Comparison of ENCODE assay signal across 7 cellular contexts in the genomic region with DNA sequence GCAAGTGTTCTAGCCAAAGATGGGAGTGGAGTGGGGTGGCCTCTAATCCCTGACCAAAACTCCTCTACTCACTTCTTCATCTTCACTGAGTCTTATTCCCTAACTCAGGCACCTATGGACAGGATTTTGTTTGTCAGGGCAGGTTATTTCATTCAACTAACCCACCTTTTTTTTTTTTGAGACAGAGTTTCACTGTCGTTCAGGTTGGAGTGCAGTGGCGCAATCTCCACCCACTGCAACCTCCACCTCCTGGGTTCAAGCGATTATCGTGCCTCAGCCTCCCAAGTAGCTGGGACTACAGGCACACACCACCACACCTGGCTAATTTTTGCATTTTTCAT. TPM values are rescaled to one million over a fixed set of nuclear protein-coding genes. Genes with fewer than 3 reads are reported as not detected.
DNase-seq lines count a peak whose midpoint lies in the region; ATAC-seq and TF ChIP-seq lines count a peak whose summit lies in the region.
"Not testable (repeated sequence)": the region's sequence is repeated elsewhere in the genome, so short reads cannot be mapped to it uniquely, and the experiment has no call there.

No MANE protein-coding gene starts in this region.

- TF ChIP-seq CTCF in Panc1 (IDR thresholded peaks at IDR 0.05): peak; percentile 35
- not testable (repeated sequence) for TF ChIP-seq CTCF in coronary artery (IDR thresholded peaks at IDR 0.05)

- in situ Hi-C loops in Panc1 (cut with HindIII; ENCODE audit: low pct_unique_long_range_greater_than_20kb, low sequenced_read_pairs): not testable (repeated sequence)

- POLR2A ChIA-PET in CD4-positive, alpha-beta memory T cell (lab: Charles Lee; ENCODE audit: partially characterized antibody): interaction anchor here (0.7 to 2.1 kb wide), 2 partner anchors 22 to 77 kb away, joined by 3 to 14 read pairs; no protein-coding TSS in a partner anchor
- POLR2A ChIA-PET in Panc1 (lab: Charles Lee): interaction anchor here (0.7 to 1.2 kb wide), 2 partner anchors 37 to 62 kb away, joined by 3 to 6 read pairs; no protein-coding TSS in a partner anchor
- POLR2A ChIA-PET in activated CD4-positive, alpha-beta T cell treated with anti-CD3 and anti-CD28 coated beads, Interleukin-2, amount 10 ng/mL, durations not matched to agents 7 days and 5 days (lab: Charles Lee): not testable (repeated sequence)

- peaks cover 25% of the 10 kb centered on the region for H3K4me1 ChIP-seq in CD4-positive, alpha-beta memory T cell (ENCODE audit: insufficient read depth, low read length)
- peaks cover 14% of the 10 kb centered on the region for H3K4me1 ChIP-seq in Panc1 (ENCODE audit: control insufficient read depth, insufficient read depth, low read length)

- peak overlapping the region in 4 of 7 donors; percentile 14 to 70 (median 50) for H3K27ac Mint-ChIP-seq in CD4-positive, alpha-beta memory T cell
- H3K27ac Mint-ChIP-seq in IgD-negative memory B cell: peak overlapping the region in 1 of 3 donors; percentile 80
- not testable (repeated sequence) for H3K27ac Mint-ChIP-seq in activated CD4-positive, alpha-beta T cell treated with anti-CD3 and anti-CD28 coated beads, Interleukin-2, amount 10 ng/mL, durations not matched to agents 7 days and 5 days

- not testable (repeated sequence) for H3K4me3 ChIP-seq in CD4-positive, alpha-beta memory T cell (ENCODE audit: low read length in 2 of 2); Panc1 (ENCODE audit: low read depth in 2 of 2, low read length in 2 of 2)
- peak overlapping the region; percentile 27 for H3K4me3 ChIP-seq in coronary artery

- H3K9me3 ChIP-seq in CD4-positive, alpha-beta memory T cell (ENCODE audit: control insufficient read depth in 1 of 2, low read length in 2 of 2); Panc1 (ENCODE audit: control insufficient read depth, insufficient read depth, low read depth, low read length): not testable (repeated sequence)

- ATAC-seq in Panc1: not testable (repeated sequence)

- BruUV-seq in Panc1 (replicated peaks; lab: Mats Ljungman, UMichigan): not testable (repeated sequence)

- not testable (repeated sequence) for H3K27me3 ChIP-seq in CD4-positive, alpha-beta memory T cell (ENCODE audit: insufficient read depth, low read length); Panc1 (ENCODE audit: control insufficient read depth, insufficient read depth, low read length); layer of hippocampus (ENCODE audit: control insufficient read depth, insufficient read depth, low read length)

- H3K4me3 Mint-ChIP-seq in CD4-positive, alpha-beta memory T cell: peak overlapping the region in 2 of 8 donors; percentile 18 to 61
- peak overlapping the region; percentile 63 to 92 (median 81) for H3K4me3 Mint-ChIP-seq in IgD-negative memory B cell
- H3K4me3 Mint-ChIP-seq in activated CD4-positive, alpha-beta T cell treated with anti-CD3 and anti-CD28 coated beads, Interleukin-2, amount 10 ng/mL, durations not matched to agents 7 days and 5 days: peak overlapping the region; percentile 25

- not testable (repeated sequence) for H3K27ac ChIP-seq in CD4-positive, alpha-beta memory T cell (ENCODE audit: low read depth, low read length); Panc1 (ENCODE audit: low read length); coronary artery
- H3K27ac ChIP-seq in layer of hippocampus (ENCODE audit: low read depth, low read length): peak overlapping the region; percentile 73

- H3K36me3 ChIP-seq in CD4-positive, alpha-beta memory T cell (ENCODE audit: insufficient read depth, low read length): peaks cover 18% of the 10 kb centered on the region
- H3K36me3 ChIP-seq in Panc1 (ENCODE audit: control insufficient read depth, insufficient read depth, low read length): not testable (repeated sequence)

- H3K27me3 Mint-ChIP-seq in CD4-positive, alpha-beta memory T cell; IgD-negative memory B cell; activated CD4-positive, alpha-beta T cell treated with anti-CD3 and anti-CD28 coated beads, Interleukin-2, amount 10 ng/mL, durations not matched to agents 7 days and 5 days: not testable (repeated sequence)

- peaks cover 15 to 33% (median 29%) of the 10 kb centered on the region in 4 donors for H3K4me1 Mint-ChIP-seq in CD4-positive, alpha-beta memory T cell
- peaks cover 27 to 31% (median 28%) of the 10 kb centered on the region in 3 donors for H3K4me1 Mint-ChIP-seq in IgD-negative memory B cell
- H3K4me1 Mint-ChIP-seq in activated CD4-positive, alpha-beta T cell treated with anti-CD3 and anti-CD28 coated beads, Interleukin-2, amount 10 ng/mL, durations not matched to agents 7 days and 5 days: peaks cover 33% of the 10 kb centered on the region

- DNase-seq in CD4-positive, alpha-beta memory T cell; Panc1 (ENCODE audit: low read depth, low spot score); activated CD4-positive, alpha-beta T cell treated with anti-CD3 and anti-CD28 coated beads, Interleukin-2, amount 10 ng/mL, durations not matched to agents 7 days and 5 days; coronary artery (ENCODE audit: low spot score): not testable (repeated sequence)
- peak; percentile 13 for DNase-seq in stimulated activated CD8-positive, alpha-beta memory T cell treated with anti-CD3 and anti-CD28 coated beads, Interleukin-4, amount 100 ng/mL, for 48 hours

- H3K9me3 Mint-ChIP-seq in CD4-positive, alpha-beta memory T cell; IgD-negative memory B cell; activated CD4-positive, alpha-beta T cell treated with anti-CD3 and anti-CD28 coated beads, Interleukin-2, amount 10 ng/mL, durations not matched to agents 7 days and 5 days: not testable (repeated sequence)

- H3K36me3 Mint-ChIP-seq in CD4-positive, alpha-beta memory T cell: peaks cover 15 to 25% of the 10 kb centered on the region in 2 donors
- H3K36me3 Mint-ChIP-seq in IgD-negative memory B cell: not testable (repeated sequence)
- H3K36me3 Mint-ChIP-seq in activated CD4-positive, alpha-beta T cell treated with anti-CD3 and anti-CD28 coated beads, Interleukin-2, amount 10 ng/mL, durations not matched to agents 7 days and 5 days (ENCODE audit: low read depth): peaks cover 11% of the 10 kb centered on the region

- intact Hi-C loops in CD4-positive, alpha-beta memory T cell (cut with micrococcal nuclease): not testable (repeated sequence)
- intact Hi-C loops in Panc1 (cut with micrococcal nuclease; ENCODE audit: unreplicated experiment): loop anchor here (2.0 kb wide), 1 partner anchor 75 kb away; no protein-coding TSS in a partner anchor

- CTCF ChIA-PET in CD4-positive, alpha-beta memory T cell (lab: Charles Lee; ENCODE audit: partially characterized antibody): interaction anchor here (0.7 to 12.5 kb wide), 15 partner anchors 9 to 374 kb away, joined by 3 to 229 read pairs (median 5); a partner anchor contains a TSS
- CTCF ChIA-PET in Panc1 (lab: Charles Lee): interaction anchor here (0.7 to 3.3 kb wide), 4 partner anchors 9 to 83 kb away, joined by 5 to 27 read pairs (median 6); no protein-coding TSS in a partner anchor
- CTCF ChIA-PET in activated CD4-positive, alpha-beta T cell treated with anti-CD3 and anti-CD28 coated beads, Interleukin-2, amount 10 ng/mL, durations not matched to agents 7 days and 5 days (lab: Charles Lee): interaction anchor here (0.6 to 8.4 kb wide), 24 partner anchors 10 to 117 kb away, joined by 3 to 67 read pairs (median 4); a partner anchor contains a TSS

RNA-seq across cellular contexts. Expression of a gene that starts 5.0 kb away (rescaled TPM):
- 100 to 1,000 TPM; 173 to 180 TPM for total RNA-seq in CD4-positive, alpha-beta memory T cell
- 100 to 1,000 TPM; 469 to 488 TPM for polyA plus RNA-seq in CD4-positive, alpha-beta memory T cell
- 420 TPM for polyA plus RNA-seq in IgD-negative memory B cell
- 155 TPM for total RNA-seq in Panc1 (2021; ENCODE audit: unreplicated experiment)
- polyA plus RNA-seq in Panc1 (2012; ENCODE audit: insufficient read length): 207 TPM
- 100 to 1,000 TPM; 183 to 308 TPM for total RNA-seq in activated CD4-positive, alpha-beta T cell treated with anti-CD3 and anti-CD28 coated beads, Interleukin-2, amount 10 ng/mL, durations not matched to agents 7 days and 5 days

RNA-seq across cellular contexts. Expression of a gene that starts 5.6 kb away (rescaled TPM):
- total RNA-seq in CD4-positive, alpha-beta memory T cell: 1 to 10 TPM; 8.4 to 8.5 TPM
- 1 to 10 TPM; 1.6 to 3.6 TPM for polyA plus RNA-seq in CD4-positive, alpha-beta memory T cell
- polyA plus RNA-seq in IgD-negative memory B cell: 0.14 TPM
- total RNA-seq in Panc1 (2021; ENCODE audit: unreplicated experiment): 3.8 TPM
- polyA plus RNA-seq in Panc1 (2012; ENCODE audit: insufficient read length): 8.0 TPM
- 10 to 100 TPM; 14.2 to 15.5 TPM for total RNA-seq in activated CD4-positive, alpha-beta T cell treated with anti-CD3 and anti-CD28 coated beads, Interleukin-2, amount 10 ng/mL, durations not matched to agents 7 days and 5 days

RNA-seq across cellular contexts. Expression of a gene that starts 27.7 kb away (rescaled TPM):
- 10 to 100 TPM; 51.6 to 53.6 TPM for total RNA-seq in CD4-positive, alpha-beta memory T cell
- 100 to 1,000 TPM; 101 to 119 TPM for polyA plus RNA-seq in CD4-positive, alpha-beta memory T cell
- polyA plus RNA-seq in IgD-negative memory B cell: 83.9 TPM
- 66.0 TPM for total RNA-seq in Panc1 (2021; ENCODE audit: unreplicated experiment)
- polyA plus RNA-seq in Panc1 (2012; ENCODE audit: insufficient read length): 89.1 TPM
- 10 to 100 TPM; 50.1 to 58.9 TPM for total RNA-seq in activated CD4-positive, alpha-beta T cell treated with anti-CD3 and anti-CD28 coated beads, Interleukin-2, amount 10 ng/mL, durations not matched to agents 7 days and 5 days

RNA-seq across cellular contexts. Expression of a gene that starts 32.4 kb away (rescaled TPM):
- total RNA-seq in CD4-positive, alpha-beta memory T cell: 10 to 100 TPM; 20.1 to 22.8 TPM
- 10 to 100 TPM; 50.3 to 91.7 TPM for polyA plus RNA-seq in CD4-positive, alpha-beta memory T cell
- 72.9 TPM for polyA plus RNA-seq in IgD-negative memory B cell
- total RNA-seq in Panc1 (2021; ENCODE audit: unreplicated experiment): 67.4 TPM
- 79.4 TPM for polyA plus RNA-seq in Panc1 (2012; ENCODE audit: insufficient read length)
- total RNA-seq in activated CD4-positive, alpha-beta T cell treated with anti-CD3 and anti-CD28 coated beads, Interleukin-2, amount 10 ng/mL, durations not matched to agents 7 days and 5 days: 10 to 100 TPM; 37.2 to 42.3 TPM

RNA-seq across cellular contexts. Expression of a gene that starts 39.6 kb away (rescaled TPM):
- 10 to 100 TPM; 30.9 to 33.5 TPM for total RNA-seq in CD4-positive, alpha-beta memory T cell
- 1 to 10 TPM; 6.1 to 6.7 TPM for polyA plus RNA-seq in CD4-positive, alpha-beta memory T cell
- 1.4 TPM for polyA plus RNA-seq in IgD-negative memory B cell
- 35.9 TPM for total RNA-seq in Panc1 (2021; ENCODE audit: unreplicated experiment)
- 40.8 TPM for polyA plus RNA-seq in Panc1 (2012; ENCODE audit: insufficient read length)
- total RNA-seq in activated CD4-positive, alpha-beta T cell treated with anti-CD3 and anti-CD28 coated beads, Interleukin-2, amount 10 ng/mL, durations not matched to agents 7 days and 5 days: 10 to 100 TPM; 21.2 to 23.6 TPM
